14 cellular contexts compared by ENCODE assay signal in genomic region chr20:3911956-3912355, GRCh38. TPM values are rescaled to one million over a fixed set of nuclear protein-coding genes. Genes with fewer than 3 reads are reported as not detected.
A peak's percentile ranks its signal among the peaks of the same experiment; 100 is the strongest.
DNase-seq lines count a peak whose midpoint lies in the region; ATAC-seq, FAIRE-seq and TF ChIP-seq lines count a peak whose summit lies in the region.
"Had no signal": no experiment of that assay in that cellular context is flagged by ENCODE, and none has a peak within 500 bp of the region (broad histone marks: within the 10 kb centered on the region; RNA-seq: fewer than 3 reads in every experiment).

No MANE protein-coding gene starts in this region.

- no peak for FAIRE-seq in kidney (lab: Jason Lieb, UNC)

- H3K4me2 ChIP-seq in Karpas-422 (ENCODE audit: low read depth, low read length, poor library complexity, severe bottlenecking): no peak overlapping the region

- H3K4me3 ChIP-seq in Karpas-422 (ENCODE audit: low read length) (no peak overlapping the region), Peyer's patch (no peak overlapping the region), kidney (ENCODE audit: low read length in 2 of 2) (no peak overlapping the region), esophagus muscularis mucosa (no peak overlapping the region)
- H3K4me3 ChIP-seq: GM23248, tibial nerve had no signal

- 79% methylated on average over 2 of the region's 2 CpGs for WGBS in esophagus muscularis mucosa

- no peak overlapping the region for H3K9ac ChIP-seq in Karpas-422 (ENCODE audit: low read length)
- no peak overlapping the region for H3K9ac ChIP-seq in kidney (ENCODE audit: low read length in 2 of 2)
- H3K9ac ChIP-seq: GM23248 had no signal

- H3K27ac ChIP-seq in Karpas-422 (ENCODE audit: low read length): no peak overlapping the region
- H3K27ac ChIP-seq in Peyer's patch: no peak overlapping the region
- H3K27ac ChIP-seq in kidney (ENCODE audit: low read depth in 2 of 2, low read length in 2 of 2): no peak overlapping the region
- H3K27ac ChIP-seq in esophagus muscularis mucosa (replicated peaks in 1 of 4): no peak overlapping the region
- H3K27ac ChIP-seq: 22Rv1, GM23248, tibial nerve had no signal

- TF ChIP-seq POLR2A in Peyer's patch (IDR thresholded peaks at IDR 0.05) (no peak), esophagus muscularis mucosa (IDR thresholded peaks at IDR 0.05; ENCODE audit: low read depth) (no peak)

- peak; percentile 75 for DNase-seq in DMS53 (lab: John Stamatoyannopoulos, UW)
- DNase-seq in DMS53 treated with DMSO at 0.1 percent for 48 hours (lab: John Stamatoyannopoulos, UW; ENCODE audit: unreplicated experiment): no peak
- DNase-seq in Karpas-422: peak; percentile 80
- peak in 2 of 3 donors; percentile 74 to 85 for DNase-seq in Peyer's patch
- peak; percentile 63 to 71 for DNase-seq in left colon
- DNase-seq in kidney: no peak
- DNase-seq in DMS 273 (lab: John Stamatoyannopoulos, UW; ENCODE audit: unreplicated experiment): no peak
- DNase-seq in esophagus muscularis mucosa (ENCODE audit: extremely low spot score): no peak
- DNase-seq: activated T-cell treated with anti-CD3 and anti-CD28 coated beads, Interleukin-2, amount 50 U/mL, for 1 hour; Calu3; GM23248; SIG-M5 had no signal

- H3K9me3 ChIP-seq in Karpas-422 (ENCODE audit: low read length) (no peaks in the 10 kb centered on the region), Peyer's patch (no peaks in the 10 kb centered on the region), kidney (ENCODE audit: control insufficient read depth in 1 of 2, low read length in 2 of 2) (no peaks in the 10 kb centered on the region), esophagus muscularis mucosa (no peaks in the 10 kb centered on the region)
- H3K9me3 ChIP-seq: tibial nerve had no signal

- H2AFZ ChIP-seq in Karpas-422 (ENCODE audit: low read length): no peak overlapping the region
- H2AFZ ChIP-seq: GM23248 had no signal

- H4K20me1 ChIP-seq in Karpas-422 (ENCODE audit: insufficient read depth, low read depth, low read length): peaks cover 37% of the 10 kb centered on the region

- H3K27me3 ChIP-seq in Karpas-422 (ENCODE audit: low read length): no peaks in the 10 kb centered on the region
- no peaks in the 10 kb centered on the region for H3K27me3 ChIP-seq in Peyer's patch
- H3K27me3 ChIP-seq in esophagus muscularis mucosa: no peaks in the 10 kb centered on the region
- H3K27me3 ChIP-seq: tibial nerve had no signal

- TF ChIP-seq CTCF in Peyer's patch (IDR thresholded peaks at IDR 0.05): no peak
- TF ChIP-seq CTCF in kidney (IDR thresholded peaks at IDR 0.05; ENCODE audit: borderline replicate concordance, extremely low read depth, insufficient read depth): no peak
- TF ChIP-seq CTCF in esophagus muscularis mucosa (IDR thresholded peaks at IDR 0.05): no peak

- intact Hi-C loops in left colon (cut with DNase I, micrococcal nuclease): no loop called here
- intact Hi-C loops in kidney (cut with DNase I): no loop called here
- intact Hi-C loops in esophagus muscularis mucosa (cut with DNase I): no loop called here

- no peak for TF ChIP-seq EP300 in esophagus muscularis mucosa (IDR thresholded peaks at IDR 0.05)

- peak; percentile 72 for ATAC-seq in left colon

- H3K9me2 ChIP-seq in Karpas-422 (replicated peaks; ENCODE audit: insufficient read depth, low read length): no peaks in the 10 kb centered on the region

- H3K4me1 ChIP-seq in Karpas-422 (ENCODE audit: low read length) (peaks cover 6% of the 10 kb centered on the region), Peyer's patch (peaks cover 0 to 41% (median 0%) of the 10 kb centered on the region in 4 donors), kidney (ENCODE audit: control insufficient read depth in 1 of 2, insufficient read depth in 1 of 2, low read depth in 1 of 2, low read length in 2 of 2) (no peaks in the 10 kb centered on the region), esophagus muscularis mucosa (peaks cover 7 to 32% (median 11%) of the 10 kb centered on the region in 4 donors)

- H3K36me3 ChIP-seq in Karpas-422 (ENCODE audit: insufficient read depth, low read length) (peaks cover 59% of the 10 kb centered on the region; the same call in 1 of the 2 replicates), Peyer's patch (peaks cover 0 to 80% (median 3%) of the 10 kb centered on the region in 3 donors), kidney (ENCODE audit: control insufficient read depth in 1 of 2, insufficient read depth in 2 of 2, low read length in 2 of 2) (peaks cover 17 to 45% of the 10 kb centered on the region in 2 donors), esophagus muscularis mucosa (peaks cover 30 to 88% (median 71%) of the 10 kb centered on the region in 4 donors)

- peaks cover 96% of the 10 kb centered on the region for H3K79me2 ChIP-seq in Karpas-422 (ENCODE audit: low read length)

RNA-seq across cellular contexts. Expression of gene PANK2, which starts 22.8 kb away (rescaled TPM):
- total RNA-seq in Karpas-422 (2014; rRNA removed; shearing (Covaris generic); ENCODE audit: low replicate concordance): 19.2 and 41.5 TPM in 2 replicates
- total RNA-seq in Peyer's patch (10 to 100 TPM; 17.9 to 53.6 (median 43.2) TPM), left colon (10 to 100 TPM; 26.9 to 28.8 TPM), kidney (44.9 TPM), esophagus muscularis mucosa (10 to 100 TPM; 42.8 to 52.1 (median 46.6) TPM)
- 26.8 TPM for polyA plus RNA-seq in kidney (ENCODE audit: insufficient read depth, low read depth, low replicate concordance)

Comparison
In these comparisons a context has a peak if more than half of its experiments do, and no peak if none do; other contexts are left out.
1. DNase-seq: peak in DMS53 (single experiment), Karpas-422 (single experiment), Peyer's patch (2 of 3) and left colon (2 of 2); none in DMS53 treated with DMSO at 0.1 percent for 48 hours (single experiment), kidney (single experiment), DMS 273 (single experiment) and esophagus muscularis mucosa (single experiment).